ENCODE assay signal across 28 cellular contexts in the genomic region with DNA sequence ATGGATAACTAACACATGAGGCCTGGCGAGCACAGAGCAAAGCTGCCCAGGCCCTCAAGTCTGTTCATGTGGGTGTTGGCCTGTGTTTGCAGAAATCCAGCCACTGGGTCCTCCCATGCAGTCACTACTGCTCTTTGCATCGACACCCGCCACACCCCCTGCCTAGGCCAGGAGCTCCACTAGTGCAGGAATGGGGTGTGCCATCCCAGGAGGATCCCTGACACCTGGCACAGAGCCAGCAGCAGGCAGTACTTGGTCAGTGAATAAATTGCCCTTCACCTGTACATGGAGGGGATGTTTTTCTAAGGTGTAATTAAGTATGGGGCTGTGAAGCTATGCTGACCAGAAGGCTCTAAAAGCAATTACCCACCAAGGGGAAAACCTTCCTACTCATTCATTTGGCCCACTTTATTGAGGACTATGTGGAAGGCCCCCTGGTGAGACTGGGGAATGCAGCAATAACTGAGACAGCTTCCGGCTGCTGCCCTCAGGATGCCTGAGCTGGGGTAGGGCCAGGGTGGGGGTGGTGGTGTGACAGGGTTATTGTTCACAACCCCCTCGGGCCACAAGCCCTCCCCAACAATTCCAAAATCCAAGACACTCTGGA.
"Had no signal": no experiment of that assay in that cellular context is flagged by ENCODE, and none has a peak within 500 bp of the region (broad histone marks: within the 10 kb centered on the region; RNA-seq: fewer than 3 reads in every experiment).

No MANE protein-coding gene starts in this region.

- H3K4me1 ChIP-seq: foreskin keratinocyte, suprapubic skin had no signal

- H3K27ac Mint-ChIP-seq: activated CD4-positive, alpha-beta memory T cell treated with anti-CD3 and anti-CD28 coated beads for 36 hours; activated CD4-positive, alpha-beta T cell treated with anti-CD3 and anti-CD28 coated beads, Interleukin-2, amount 10 ng/mL, durations not matched to agents 24 days and 14 days; activated T-cell treated with anti-CD3 and anti-CD28 coated beads, Interleukin-2, amount 50 U/mL, for 24 hours; dendritic cell treated with granulocyte-macrophage colony-stimulating factor and Interleukin-4, amounts not matched to agents 40 ng/mL and 50 ng/mL, for 4 days; immature natural killer cell; mesothelial cell of epicardium; progenitor cell of endocrine pancreas had no signal

- H3K4me1 Mint-ChIP-seq: mesothelial cell of epicardium had no signal

- H3K36me3 ChIP-seq: ovary had no signal

- H3K9me3 ChIP-seq: esophagus muscularis mucosa, heart left ventricle, ovary, suprapubic skin, tibial nerve had no signal

- DNase-seq: activated CD4-positive, alpha-beta memory T cell treated with anti-CD3 and anti-CD28 coated beads for 36 hours; activated CD4-positive, alpha-beta T cell treated with anti-CD3 and anti-CD28 coated beads, Interleukin-2, amount 10 ng/mL, durations not matched to agents 24 days and 14 days; activated CD4-positive, CD25-positive, alpha-beta regulatory T cell treated with anti-CD3 and anti-CD28 coated beads, Interleukin-2, amount 50 U/mL, for 72 hours; activated CD8-positive, alpha-beta memory T cell treated with anti-CD3 and anti-CD28 coated beads, Interleukin-2, amount 50 U/mL, for 48 hours; activated gamma-delta T cell; activated naive CD4-positive, alpha-beta T cell treated with anti-CD3 and anti-CD28 coated beads, Interleukin-2, amount 10 ng/mL, durations not matched to agents 7 days and 5 days; activated T-cell treated with anti-CD3 and anti-CD28 coated beads, Interleukin-2, amount 50 U/mL, for 24 hours; amniotic stem cell; brain microvascular endothelial cell; foreskin keratinocyte; heart left ventricle; hypothalamus; immature natural killer cell; kidney; naive thymus-derived CD4-positive, alpha-beta T cell; ovary; stimulated activated CD4-positive, alpha-beta T cell treated with anti-CD3 and anti-CD28 coated beads, Interleukin-1b, Interleukin-23, amount 100 ng/mL, for 48 hours; stimulated activated naive CD4-positive, alpha-beta T cell; T1000 had no signal

- FAIRE-seq: astrocyte, kidney had no signal

- H3K4me3 Mint-ChIP-seq: activated CD4-positive, alpha-beta memory T cell treated with anti-CD3 and anti-CD28 coated beads for 36 hours; activated CD4-positive, alpha-beta T cell treated with anti-CD3 and anti-CD28 coated beads, Interleukin-2, amount 10 ng/mL, durations not matched to agents 24 days and 14 days; activated naive CD4-positive, alpha-beta T cell treated with anti-CD3 and anti-CD28 coated beads, Interleukin-2, amount 10 ng/mL, durations not matched to agents 7 days and 5 days; activated T-cell treated with anti-CD3 and anti-CD28 coated beads, Interleukin-2, amount 50 U/mL, for 24 hours; dendritic cell treated with granulocyte-macrophage colony-stimulating factor and Interleukin-4, amounts not matched to agents 40 ng/mL and 50 ng/mL, for 4 days; immature natural killer cell; mesothelial cell of epicardium; naive thymus-derived CD4-positive, alpha-beta T cell had no signal

- H3K27ac ChIP-seq: brain microvascular endothelial cell, esophagus muscularis mucosa, foreskin keratinocyte, heart left ventricle, ovary, skin epidermis, suprapubic skin, tibial nerve had no signal

- H3K4me3 ChIP-seq: esophagus muscularis mucosa, heart left ventricle, ovary, skin epidermis, suprapubic skin, tibial nerve had no signal

- ATAC-seq: foreskin keratinocyte; heart left ventricle; naive thymus-derived CD4-positive, alpha-beta T cell; sciatic nerve had no signal

- H3K27me3 ChIP-seq: brain microvascular endothelial cell, esophagus muscularis mucosa, foreskin keratinocyte, heart left ventricle, ovary, suprapubic skin, tibial nerve had no signal

- H3K9me3 Mint-ChIP-seq: activated CD4-positive, alpha-beta memory T cell treated with anti-CD3 and anti-CD28 coated beads for 36 hours; activated CD4-positive, alpha-beta T cell treated with anti-CD3 and anti-CD28 coated beads, Interleukin-2, amount 10 ng/mL, durations not matched to agents 24 days and 14 days; activated naive CD4-positive, alpha-beta T cell treated with anti-CD3 and anti-CD28 coated beads, Interleukin-2, amount 10 ng/mL, durations not matched to agents 7 days and 5 days; activated T-cell treated with anti-CD3 and anti-CD28 coated beads, Interleukin-2, amount 50 U/mL, for 24 hours; dendritic cell treated with granulocyte-macrophage colony-stimulating factor and Interleukin-4, amounts not matched to agents 40 ng/mL and 50 ng/mL, for 4 days; immature natural killer cell; mesothelial cell of epicardium; naive thymus-derived CD4-positive, alpha-beta T cell had no signal

- H3K27me3 Mint-ChIP-seq: activated CD4-positive, alpha-beta memory T cell treated with anti-CD3 and anti-CD28 coated beads for 36 hours; activated CD4-positive, alpha-beta T cell treated with anti-CD3 and anti-CD28 coated beads, Interleukin-2, amount 10 ng/mL, durations not matched to agents 24 days and 14 days; activated naive CD4-positive, alpha-beta T cell treated with anti-CD3 and anti-CD28 coated beads, Interleukin-2, amount 10 ng/mL, durations not matched to agents 7 days and 5 days; activated T-cell treated with anti-CD3 and anti-CD28 coated beads, Interleukin-2, amount 50 U/mL, for 24 hours; dendritic cell treated with granulocyte-macrophage colony-stimulating factor and Interleukin-4, amounts not matched to agents 40 ng/mL and 50 ng/mL, for 4 days; naive thymus-derived CD4-positive, alpha-beta T cell; progenitor cell of endocrine pancreas had no signal
